Comparison of ENCODE assay signal across 17 cellular contexts in the genomic region with DNA sequence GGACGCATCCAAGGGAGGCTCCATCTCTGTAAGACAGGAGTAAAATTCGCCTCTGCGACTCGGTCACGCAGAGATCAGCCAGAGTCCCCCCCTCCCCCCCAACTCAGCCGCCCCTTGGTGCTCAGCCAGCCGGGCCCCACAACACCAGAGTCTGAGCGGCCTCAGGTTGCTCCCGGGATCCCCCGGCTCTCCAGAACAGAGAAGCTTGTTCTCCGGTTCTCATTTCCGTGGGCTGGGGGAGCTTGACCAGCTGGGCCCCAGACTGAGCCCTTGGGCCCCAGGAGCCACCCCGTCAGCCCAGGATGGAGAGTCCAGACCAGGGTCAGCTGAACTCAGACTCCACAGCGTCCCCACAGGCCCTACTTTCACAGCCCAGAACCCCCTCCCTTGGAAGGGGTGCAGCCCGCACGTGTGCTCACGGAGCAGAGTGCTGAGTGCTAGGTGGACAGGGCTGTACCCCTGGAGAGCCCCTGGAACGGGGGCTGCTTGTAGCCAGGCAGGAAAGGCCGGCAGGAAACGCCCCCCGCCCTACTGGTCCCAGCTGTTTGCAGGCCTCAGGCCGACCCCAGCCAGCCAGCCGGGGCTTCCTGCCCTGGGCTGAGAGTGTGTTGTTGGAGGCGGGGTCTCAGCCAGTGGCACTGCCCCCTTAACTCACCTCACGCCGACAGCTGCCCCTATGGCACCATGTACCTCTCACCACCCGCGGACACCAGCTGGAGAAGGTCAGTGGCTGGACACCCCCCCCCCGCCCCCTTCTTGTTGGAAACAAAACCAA. TPM values are rescaled to one million over a fixed set of nuclear protein-coding genes. Genes with fewer than 3 reads are reported as not detected.
DNase-seq lines count a peak whose midpoint lies in the region; ATAC-seq and TF ChIP-seq lines count a peak whose summit lies in the region.
"Had no signal": no experiment of that assay in that cellular context is flagged by ENCODE, and none has a peak within 500 bp of the region (broad histone marks: within the 10 kb centered on the region; RNA-seq: fewer than 3 reads in every experiment).

No MANE protein-coding gene starts in this region.

- no peaks in the 10 kb centered on the region for H3K36me3 ChIP-seq in HUES64 (ENCODE audit: insufficient read depth, low read length)
- no peaks in the 10 kb centered on the region for H3K36me3 ChIP-seq in mesendoderm (ENCODE audit: control insufficient read depth, insufficient read depth, low read length)
- H3K36me3 ChIP-seq in trophoblast cell (ENCODE audit: control insufficient read depth in 1 of 2, insufficient read depth in 2 of 2, low read length in 2 of 2), result peaks cover 2 to 3% of the 10 kb centered on the region in 2 experiments
- no peaks in the 10 kb centered on the region for H3K36me3 ChIP-seq in thyroid gland

- DNase-seq in endothelial cell (ENCODE audit: low spot score) (peak; percentile 64), mesendoderm (peak; percentile 21), trophoblast cell (no peak), thyroid gland (no peak)
- DNase-seq: ACHN; AML-193; Caco-2; CD4-positive, CD25-positive, alpha-beta regulatory T cell; DMS153; NCI-H187 treated with DMSO at 0.1 percent for 48 hours; NCI-H69; PC-3 had no signal

- H2BK120ac ChIP-seq in mesendoderm (ENCODE audit: low read depth, low read length), result no peak overlapping the region
- H2BK120ac ChIP-seq in trophoblast cell (ENCODE audit: insufficient read depth, low read length, poor library complexity), result no peak overlapping the region

- H3K4ac ChIP-seq in mesendoderm (ENCODE audit: low read depth, low read length), result peak overlapping the region; percentile 11
- no peak overlapping the region for H3K4ac ChIP-seq in trophoblast cell (ENCODE audit: low read depth, low read length)

- no peak overlapping the region for H3K4me3 Mint-ChIP-seq in endothelial cell (ENCODE audit: unreplicated experiment)
- H3K4me3 Mint-ChIP-seq: CD4-positive, CD25-positive, alpha-beta regulatory T cell had no signal

- H3K9ac ChIP-seq in HUES64 (ENCODE audit: low read depth, low read length) (peak overlapping the region; percentile 20; the same call in 1 of the 2 replicates), mesendoderm (ENCODE audit: low read length) (peak overlapping the region; percentile 65), trophoblast cell (ENCODE audit: low read length) (no peak overlapping the region)

- H3K27ac ChIP-seq in HUES64 (ENCODE audit: low read depth, low read length) (no peak overlapping the region), mesendoderm (ENCODE audit: low read depth, low read length) (no peak overlapping the region), trophoblast cell (ENCODE audit: low read depth, low read length) (no peak overlapping the region), thyroid gland (no peak overlapping the region)

- H3K23ac ChIP-seq in mesendoderm (ENCODE audit: low read length), result no peak overlapping the region
- no peak overlapping the region for H3K23ac ChIP-seq in trophoblast cell (ENCODE audit: low read length)

- no peak overlapping the region for H4K8ac ChIP-seq in mesendoderm (ENCODE audit: low read depth, low read length)
- H4K8ac ChIP-seq in trophoblast cell (ENCODE audit: low read depth, low read length), result peak overlapping the region; percentile 74

- no peak for TF ChIP-seq CTCF in endothelial cell (IDR thresholded peaks at IDR 0.05; ENCODE audit: unreplicated experiment)
- no peak for TF ChIP-seq CTCF in thyroid gland (IDR thresholded peaks at IDR 0.05)

- H2BK12ac ChIP-seq in trophoblast cell (ENCODE audit: low read length), result no peak overlapping the region

- intact Hi-C loops in thyroid gland (cut with DNase I), result no loop called here

- H3K4me1 ChIP-seq in HUES64 (ENCODE audit: insufficient read depth, low read length) (peaks cover 17% of the 10 kb centered on the region), mesendoderm (ENCODE audit: control insufficient read depth, low read depth, low read length) (peaks cover 6% of the 10 kb centered on the region), trophoblast cell (ENCODE audit: control insufficient read depth in 1 of 2, insufficient read depth in 2 of 2, low read length in 2 of 2) (peaks cover 7 to 8% of the 10 kb centered on the region in 2 experiments), thyroid gland (peaks cover 19 to 23% of the 10 kb centered on the region in 2 donors)

- no peak for ATAC-seq in GM18868 (IDR thresholded peaks at IDR 0.05; ENCODE audit: unreplicated experiment)
- ATAC-seq in GM18861 (IDR thresholded peaks at IDR 0.05; ENCODE audit: unreplicated experiment), result no peak
- ATAC-seq: K562, PC-3 had no signal

- H2AK5ac ChIP-seq in mesendoderm (ENCODE audit: low read length) (no peak overlapping the region), trophoblast cell (ENCODE audit: low read length) (peak overlapping the region; percentile 33)

- H3K27me3 ChIP-seq in HUES64 (ENCODE audit: insufficient read depth, low read length) (no peaks in the 10 kb centered on the region), mesendoderm (ENCODE audit: insufficient read depth, low read length, poor library complexity) (no peaks in the 10 kb centered on the region), trophoblast cell (ENCODE audit: insufficient read depth, low read length) (no peaks in the 10 kb centered on the region), thyroid gland (no peaks in the 10 kb centered on the region)

- H2BK15ac ChIP-seq in mesendoderm (replicated peaks; ENCODE audit: low read depth), result no peak overlapping the region

- H3K18ac ChIP-seq in mesendoderm (ENCODE audit: low read length) (no peak overlapping the region), trophoblast cell (ENCODE audit: low read length) (peak overlapping the region; percentile 46)

- H3K36me3 Mint-ChIP-seq in endothelial cell (ENCODE audit: low read depth, unreplicated experiment), result peaks cover 5% of the 10 kb centered on the region

- no peaks in the 10 kb centered on the region for H3K9me3 Mint-ChIP-seq in endothelial cell (ENCODE audit: unreplicated experiment)
- H3K9me3 Mint-ChIP-seq: CD4-positive, CD25-positive, alpha-beta regulatory T cell had no signal

- H3K4me2 ChIP-seq in mesendoderm (ENCODE audit: low read length), result no peak overlapping the region
- H3K4me2 ChIP-seq in trophoblast cell (ENCODE audit: low read length), result no peak overlapping the region

- H3K9me3 ChIP-seq in HUES64 (ENCODE audit: insufficient read depth, low read depth, low read length), result no peaks in the 10 kb centered on the region
- peaks cover 2% of the 10 kb centered on the region for H3K9me3 ChIP-seq in trophoblast cell (ENCODE audit: insufficient read depth, low read depth, low read length)
- no peaks in the 10 kb centered on the region for H3K9me3 ChIP-seq in thyroid gland
- H3K9me3 ChIP-seq: Caco-2 had no signal

- peak overlapping the region; percentile 78 for H3K56ac ChIP-seq in mesendoderm (ENCODE audit: low read length)

- H3K79me1 ChIP-seq in mesendoderm (ENCODE audit: low read length) (no peaks in the 10 kb centered on the region), trophoblast cell (ENCODE audit: low read length) (peaks cover 3% of the 10 kb centered on the region)

- TF ChIP-seq POLR2A in thyroid gland (IDR thresholded peaks at IDR 0.05), result no peak

- peak overlapping the region; percentile 24 for H3K14ac ChIP-seq in trophoblast cell (ENCODE audit: low read length)

- no peaks in the 10 kb centered on the region for H3K79me2 ChIP-seq in mesendoderm (ENCODE audit: control insufficient read depth, insufficient read depth, low read length)
- H3K79me2 ChIP-seq in trophoblast cell (ENCODE audit: control insufficient read depth, insufficient read depth, low read length, poor library complexity), result no peaks in the 10 kb centered on the region

- no peak overlapping the region for H4K91ac ChIP-seq in trophoblast cell (ENCODE audit: low read depth, low read length)

- H4K12ac ChIP-seq in trophoblast cell (ENCODE audit: low read depth, low read length), result no peak overlapping the region

- H3K4me1 Mint-ChIP-seq in endothelial cell (ENCODE audit: unreplicated experiment), result peaks cover 6% of the 10 kb centered on the region
- H3K4me1 Mint-ChIP-seq: CD4-positive, CD25-positive, alpha-beta regulatory T cell had no signal

- no peak overlapping the region for H4K5ac ChIP-seq in mesendoderm (ENCODE audit: low read length)

- H2BK5ac ChIP-seq in mesendoderm (ENCODE audit: low read length) (no peak overlapping the region), trophoblast cell (ENCODE audit: low read depth, low read length, poor library complexity) (no peak overlapping the region)

- peak overlapping the region; percentile 91 for H3K27ac Mint-ChIP-seq in endothelial cell (ENCODE audit: unreplicated experiment)
- H3K27ac Mint-ChIP-seq: CD4-positive, CD25-positive, alpha-beta regulatory T cell had no signal

- no peaks in the 10 kb centered on the region for H3K27me3 Mint-ChIP-seq in endothelial cell (ENCODE audit: unreplicated experiment)
- H3K27me3 Mint-ChIP-seq: CD4-positive, CD25-positive, alpha-beta regulatory T cell had no signal

- WGBS in HUES64, result 78% methylated on average over 28 of the region's 29 CpGs
- no CpG with 5 or more reads among the region's 29 CpGs for WGBS in mesendoderm (ENCODE audit: extremely low coverage, insufficient coverage, low lambda C conversion rate)
- WGBS in trophoblast cell (ENCODE audit: extremely low coverage, insufficient coverage, insufficient read length), result no CpG with 5 or more reads among the region's 29 CpGs
- WGBS in thyroid gland, 2 donors, result 73 to 75% methylated on average over 12 to 18 of the region's 29 CpGs

- H2AFZ ChIP-seq in trophoblast cell (ENCODE audit: insufficient read depth, low read length, poor library complexity), result no peak overlapping the region

- H3K4me3 ChIP-seq in HUES64 (ENCODE audit: low read length) (no peak overlapping the region), mesendoderm (ENCODE audit: low read length) (no peak overlapping the region), trophoblast cell (ENCODE audit: low read depth, low read length) (no peak overlapping the region), thyroid gland (replicated peaks in 1 of 3) (no peak overlapping the region)
- H3K4me3 ChIP-seq: K562 had no signal

RNA-seq across cellular contexts. Expression of gene COMP, which starts 44.5 kb away (rescaled TPM):
- polyA plus RNA-seq in HUES64 (2013, experiment 1 of 2), result not detected
- polyA plus RNA-seq in HUES64 (2013, experiment 2 of 2), result not detected
- total RNA-seq in endothelial cell (ENCODE audit: unreplicated experiment), result not detected
- polyA plus RNA-seq in mesendoderm (2013, experiment 1 of 2), result 0.01 TPM
- 0.03 TPM for polyA plus RNA-seq in mesendoderm (2013, experiment 2 of 2)
- 0.10 and 0.11 TPM in 2 replicates for polyA plus RNA-seq in trophoblast cell (2013)
- 10 to 100 TPM in 1 of 4 donors, 1 to 10 TPM in 1, under 1 TPM in 2; 0.33 to 33.3 (median 1.9) TPM for total RNA-seq in thyroid gland
- total RNA-seq: CD4-positive, CD25-positive, alpha-beta regulatory T cell; SK-MEL-5 had no signal
- polyA plus RNA-seq: CD4-positive, CD25-positive, alpha-beta regulatory T cell; K562 had no signal

Comparison
In these comparisons a context has a peak if more than half of its experiments do, and no peak if none do; other contexts are left out.
1. DNase-seq: peak in endothelial cell (single experiment) and mesendoderm (single experiment); none in trophoblast cell (0 of 2) and thyroid gland (0 of 2).